In the genomic region with DNA sequence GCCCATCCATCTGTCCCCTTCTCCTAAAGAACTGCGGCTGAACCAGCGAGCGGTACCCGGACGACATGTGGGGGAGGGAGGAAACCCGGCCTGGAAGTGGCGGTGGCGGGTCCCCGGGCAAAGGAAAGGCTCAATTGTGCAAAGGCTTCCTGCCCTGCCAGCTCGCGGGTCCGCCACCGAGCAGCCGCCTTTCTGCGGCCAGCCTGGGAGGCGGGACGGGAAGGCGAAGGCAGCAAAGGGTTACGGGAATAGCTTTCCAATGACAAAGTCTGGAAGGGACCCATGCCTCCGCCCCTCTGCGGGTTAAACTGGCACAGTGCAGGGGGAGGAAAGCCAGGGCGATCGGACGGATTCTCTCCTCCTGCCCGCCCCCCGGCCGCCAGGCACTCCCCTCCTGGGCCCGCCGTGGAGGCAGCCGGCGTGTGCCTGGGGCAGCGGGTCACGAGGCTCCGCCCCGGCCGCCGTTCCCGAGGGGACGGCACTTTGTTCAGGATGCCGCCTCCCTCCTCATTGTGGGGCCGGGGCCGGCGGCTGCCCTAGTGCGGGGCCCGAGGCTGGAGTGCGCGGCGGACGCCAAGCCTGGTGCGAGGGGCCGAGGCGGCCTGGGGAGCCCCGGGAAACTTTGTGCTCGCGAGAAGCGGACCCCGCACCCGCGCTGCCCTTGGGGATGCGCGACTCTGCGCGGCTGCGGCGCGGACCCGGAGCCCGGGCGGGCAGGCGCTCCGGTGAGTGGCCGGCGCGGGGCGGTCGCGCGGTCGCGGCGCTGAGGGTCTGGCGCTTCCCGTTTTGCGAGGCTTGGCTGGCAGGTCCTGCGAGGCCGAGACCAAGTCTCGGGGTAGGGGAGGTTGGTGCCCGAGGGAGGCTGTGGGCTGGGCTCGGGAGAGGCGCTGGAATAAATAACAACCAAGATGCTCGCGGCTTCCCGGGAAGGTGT, we compare ENCODE assay signal across 8 cellular contexts. TPM values are rescaled to one million over a fixed set of nuclear protein-coding genes. Genes with fewer than 3 reads are reported as not detected.
A peak's percentile ranks its signal among the peaks of the same experiment; 100 is the strongest.
DNase-seq lines count a peak whose midpoint lies in the region; ATAC-seq lines count a peak whose summit lies in the region.

A gene with protein sequence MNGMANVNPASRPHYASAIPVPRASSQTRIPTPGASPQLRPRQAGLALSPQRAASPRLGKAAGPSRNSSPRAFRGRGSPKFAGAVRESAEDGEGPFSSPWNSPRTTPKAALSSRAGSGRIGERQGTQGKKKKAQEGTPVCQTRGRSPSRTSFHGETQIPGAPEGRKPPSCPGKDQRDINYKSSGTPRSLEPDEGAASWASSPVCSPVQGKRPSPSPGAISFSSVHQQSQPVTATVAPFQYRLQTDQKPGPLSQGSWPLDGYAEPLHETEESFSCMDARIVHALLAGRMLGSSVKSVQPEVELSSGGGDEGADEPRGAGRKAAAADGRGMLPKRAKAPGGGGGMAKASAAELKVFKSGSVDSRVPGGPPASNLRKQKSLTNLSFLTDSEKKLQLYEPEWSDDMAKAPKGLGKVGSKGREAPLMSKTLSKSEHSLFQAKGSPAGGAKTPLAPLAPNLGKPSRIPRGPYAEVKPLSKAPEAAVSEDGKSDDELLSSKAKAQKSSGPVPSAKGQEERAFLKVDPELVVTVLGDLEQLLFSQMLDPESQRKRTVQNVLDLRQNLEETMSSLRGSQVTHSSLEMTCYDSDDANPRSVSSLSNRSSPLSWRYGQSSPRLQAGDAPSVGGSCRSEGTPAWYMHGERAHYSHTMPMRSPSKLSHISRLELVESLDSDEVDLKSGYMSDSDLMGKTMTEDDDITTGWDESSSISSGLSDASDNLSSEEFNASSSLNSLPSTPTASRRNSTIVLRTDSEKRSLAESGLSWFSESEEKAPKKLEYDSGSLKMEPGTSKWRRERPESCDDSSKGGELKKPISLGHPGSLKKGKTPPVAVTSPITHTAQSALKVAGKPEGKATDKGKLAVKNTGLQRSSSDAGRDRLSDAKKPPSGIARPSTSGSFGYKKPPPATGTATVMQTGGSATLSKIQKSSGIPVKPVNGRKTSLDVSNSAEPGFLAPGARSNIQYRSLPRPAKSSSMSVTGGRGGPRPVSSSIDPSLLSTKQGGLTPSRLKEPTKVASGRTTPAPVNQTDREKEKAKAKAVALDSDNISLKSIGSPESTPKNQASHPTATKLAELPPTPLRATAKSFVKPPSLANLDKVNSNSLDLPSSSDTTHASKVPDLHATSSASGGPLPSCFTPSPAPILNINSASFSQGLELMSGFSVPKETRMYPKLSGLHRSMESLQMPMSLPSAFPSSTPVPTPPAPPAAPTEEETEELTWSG (N-terminal part only) (plus strand): TSS at position 510 of the 934 bp plus-strand sequence. CDS start 83,758 bp downstream, outside the sequence.

- peak within 1 kb of the TSS; percentile 86 for H3K9ac ChIP-seq in adipocyte (ENCODE audit: low read length)
- peak within 1 kb of the TSS; percentile 78 for H3K9ac ChIP-seq in neuronal stem cell (ENCODE audit: low read depth, low read length, poor library complexity)

- H3K18ac ChIP-seq in neuronal stem cell (ENCODE audit: low read length): peak within 1 kb of the TSS; percentile 92

- intact Hi-C loops in head of caudate nucleus (cut with DNase I): loop anchor here (5.0 kb wide), 1 partner anchor 253 kb away; no protein-coding TSS in a partner anchor

- peak within 1 kb of the TSS; percentile 22 for H3K14ac ChIP-seq in neuronal stem cell (ENCODE audit: low read length)

- H3K9me3 ChIP-seq in adipocyte (ENCODE audit: control insufficient read depth, low read length) (no peaks in the 10 kb centered on the region), neuronal stem cell (replicated peaks in 1 of 2; ENCODE audit: control insufficient read depth in 2 of 2, insufficient read depth in 1 of 2, low read depth in 1 of 2, low read length in 2 of 2) (peaks cover 0 to 8% of the 10 kb centered on the region in 2 donors)

- no peak for ATAC-seq in GM21526 (IDR thresholded peaks at IDR 0.05; ENCODE audit: low FRiP score, unreplicated experiment)
- ATAC-seq in GM21723 (IDR thresholded peaks at IDR 0.05; ENCODE audit: unreplicated experiment): no peak

- H3K4me1 ChIP-seq in adipocyte (ENCODE audit: control insufficient read depth, insufficient read depth, low read length): peaks cover 79% of the 10 kb centered on the region
- peaks cover 9 to 11% of the 10 kb centered on the region in 2 donors for H3K4me1 ChIP-seq in neuronal stem cell (ENCODE audit: control insufficient read depth in 2 of 2, insufficient read depth in 1 of 2, low read depth in 1 of 2, low read length in 2 of 2)

- H2BK15ac ChIP-seq in neuronal stem cell (ENCODE audit: low read length): peak within 1 kb of the TSS; percentile 23

- H3K27me3 ChIP-seq in adipocyte (replicated peaks; ENCODE audit: control insufficient read depth, insufficient read depth, low read length) (no peaks in the 10 kb centered on the region), neuronal stem cell (ENCODE audit: control insufficient read depth in 3 of 3, insufficient read depth in 3 of 3, low read depth in 1 of 3, low read length in 3 of 3) (peaks cover 3 to 87% (median 25%) of the 10 kb centered on the region in 3 experiments)

- H3K36me3 ChIP-seq in adipocyte (ENCODE audit: control insufficient read depth, insufficient read depth, low read length, severe bottlenecking) (no peaks in the 10 kb centered on the region), neuronal stem cell (replicated peaks in 1 of 2; ENCODE audit: control insufficient read depth in 2 of 2, insufficient read depth in 2 of 2, low read length in 2 of 2) (no peaks in the 10 kb centered on the region)

- peak within 1 kb of the TSS; percentile 62 for H3K23ac ChIP-seq in neuronal stem cell (ENCODE audit: low read depth, low read length, poor library complexity)

- peak; percentile 46 to 66 for DNase-seq in NCI-H526 (lab: John Stamatoyannopoulos, UW)
- no peak for DNase-seq in NCI-H526 treated with DMSO at 0.1 percent for 48 hours (lab: John Stamatoyannopoulos, UW)
- peak; percentile 67 for DNase-seq in NCI-H1105 treated with DMSO at 0.1 percent for 48 hours (lab: John Stamatoyannopoulos, UW)
- DNase-seq in adipocyte (ENCODE audit: low read depth): peak; percentile 84
- peak; percentile 41 to 91 (median 76) for DNase-seq in head of caudate nucleus
- DNase-seq in neuronal stem cell (ENCODE audit: low spot score): peak; percentile 70

- peak within 1 kb of the TSS; percentile 92 for H3K4me2 ChIP-seq in neuronal stem cell (ENCODE audit: insufficient read depth, low read length, poor library complexity, severe bottlenecking)

- H4K8ac ChIP-seq in neuronal stem cell (ENCODE audit: low read depth, low read length): no peak within 1 kb of the TSS

- H2BK120ac ChIP-seq in neuronal stem cell (ENCODE audit: low read depth, low read length): no peak within 1 kb of the TSS

- peak within 1 kb of the TSS; percentile 88 for H2AFZ ChIP-seq in neuronal stem cell (ENCODE audit: low read length)

- no peak within 1 kb of the TSS for H4K91ac ChIP-seq in neuronal stem cell (ENCODE audit: low read depth, low read length, poor library complexity)

- H2BK12ac ChIP-seq in neuronal stem cell (ENCODE audit: low read length): peak within 1 kb of the TSS; percentile 26

- H3K79me1 ChIP-seq in neuronal stem cell (ENCODE audit: low read depth, low read length): no peaks in the 10 kb centered on the region

- H2AK5ac ChIP-seq in neuronal stem cell (ENCODE audit: low read depth, low read length): no peak within 1 kb of the TSS

- no CpG with 5 or more reads among the region's 93 CpGs for WGBS in neuronal stem cell (ENCODE audit: extremely low coverage in 2 of 2, insufficient read length in 2 of 2, insufficient replicate concordance in 1 of 2), 2 donors

- H3K27ac ChIP-seq in neuronal stem cell (replicated peaks; ENCODE audit: low read length): no peak within 1 kb of the TSS

- H3K4me3 ChIP-seq in adipocyte (ENCODE audit: low read length) (peak within 1 kb of the TSS; percentile 87), neuronal stem cell (ENCODE audit: low read length in 2 of 2) (peak within 1 kb of the TSS; percentile 53 to 82)

- no peak within 1 kb of the TSS for H3K4ac ChIP-seq in neuronal stem cell (ENCODE audit: low read length)

- peak within 1 kb of the TSS; percentile 22 for H2BK5ac ChIP-seq in neuronal stem cell (ENCODE audit: low read length)

RNA-seq across cellular contexts. Expression of the gene that starts here (rescaled TPM):
- polyA plus RNA-seq in neuronal stem cell (2013, experiment 1 of 2): 112 TPM
- 121 TPM for polyA plus RNA-seq in neuronal stem cell (2013, experiment 2 of 2)
